ENCODE assay signal across 10 cellular contexts in the genomic region with DNA sequence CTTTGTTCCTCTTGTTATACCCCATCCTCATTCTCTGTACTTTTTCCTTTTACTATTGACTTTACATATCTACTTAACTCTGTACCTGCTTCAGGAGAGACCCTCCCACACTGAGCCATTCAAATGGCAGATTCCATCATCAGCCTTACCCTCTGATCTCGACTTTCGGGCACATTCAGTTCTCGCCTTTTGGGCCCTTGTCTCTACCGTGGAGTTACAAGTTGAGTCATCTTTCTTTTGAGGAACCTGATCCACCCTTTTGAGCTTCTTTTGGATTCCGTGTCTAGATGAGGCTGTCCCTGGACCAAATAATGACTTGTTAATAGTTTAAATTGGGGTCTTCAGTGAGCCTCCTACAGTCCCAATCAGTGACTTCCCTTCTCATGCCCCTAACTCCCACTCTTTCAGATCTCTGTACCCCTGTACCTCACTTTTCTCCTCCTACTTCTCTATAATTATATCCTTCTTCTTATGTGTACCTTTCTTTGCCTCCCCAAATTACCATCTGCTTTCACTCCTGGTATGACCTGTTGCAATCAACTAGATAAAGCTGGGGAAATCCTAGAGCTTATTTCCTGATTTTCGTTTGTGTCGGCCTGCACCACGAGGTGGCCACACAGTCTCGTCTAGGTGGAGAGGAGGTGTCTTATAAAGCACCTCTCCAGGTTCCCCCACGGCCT. TPM values are rescaled to one million over a fixed set of nuclear protein-coding genes. Genes with fewer than 3 reads are reported as not detected.
DNase-seq lines count a peak whose midpoint lies in the region; ATAC-seq and FAIRE-seq lines count a peak whose summit lies in the region.
"Had no signal": no experiment of that assay in that cellular context is flagged by ENCODE, and none has a peak within 500 bp of the region (broad histone marks: within the 10 kb centered on the region; RNA-seq: fewer than 3 reads in every experiment).

No MANE protein-coding gene starts in this region.

- no peak overlapping the region for H3K4me3 Mint-ChIP-seq in CD8-positive, alpha-beta memory T cell

- peaks cover 9 to 29% (median 24%) of the 10 kb centered on the region in 3 donors for H3K4me1 Mint-ChIP-seq in CD8-positive, alpha-beta memory T cell

- H3K36me3 Mint-ChIP-seq in CD8-positive, alpha-beta memory T cell = peaks cover 18 to 82% (median 36%) of the 10 kb centered on the region in 3 donors

- H3K9me3 Mint-ChIP-seq in CD8-positive, alpha-beta memory T cell = no peaks in the 10 kb centered on the region

- H3K27ac ChIP-seq in CD8-positive, alpha-beta memory T cell (ENCODE audit: low read depth, low read length) = no peak overlapping the region

- no peaks in the 10 kb centered on the region for H3K27me3 ChIP-seq in CD8-positive, alpha-beta memory T cell (ENCODE audit: insufficient read depth, low read length, poor library complexity, severe bottlenecking)
- no peaks in the 10 kb centered on the region for H3K27me3 ChIP-seq in HAP-1 (ENCODE audit: low read depth)

- DNase-seq in CD8-positive, alpha-beta memory T cell = no peak
- peak; percentile 20 for DNase-seq in activated CD4-positive, alpha-beta T cell treated with anti-CD3 and anti-CD28 coated beads, Interleukin-2, amount 50 U/mL, for 1 hour
- DNase-seq in HAP-1 (ENCODE audit: low spot score in 2 of 2) (no peak), kidney tubule cell (ENCODE audit: low spot score) (no peak), urothelium cell line (ENCODE audit: low spot score) (no peak), A172 (ENCODE audit: low spot score) (no peak)
- DNase-seq: DMS79 treated with DMSO at 0.1 percent for 48 hours, IMR-90 had no signal

- CTCF ChIA-PET in CD8-positive, alpha-beta memory T cell (lab: Charles Lee) = interaction anchor here (0.7 to 2.0 kb wide), 6 partner anchors 17 to 596 kb away, joined by 3 to 8 read pairs (median 4); a partner anchor contains a TSS

- in situ Hi-C loops in HAP-1 (cut with MboI; ENCODE audit: low sequenced_read_pairs) = no loop called here

- POLR2A ChIA-PET in CD8-positive, alpha-beta memory T cell (lab: Charles Lee) = interaction anchor here (0.9 kb wide), 1 partner anchor 17 kb away, joined by 3 read pairs; no protein-coding TSS in a partner anchor

- peak overlapping the region; percentile 12 to 89 (median 58) for H3K27ac Mint-ChIP-seq in CD8-positive, alpha-beta memory T cell

- FAIRE-seq in urothelium cell line (lab: Jason Lieb, UNC) = no peak

- H3K4me3 ChIP-seq in CD8-positive, alpha-beta memory T cell (ENCODE audit: low read length) = no peak overlapping the region
- H3K4me3 ChIP-seq in HAP-1 = no peak overlapping the region

- no peaks in the 10 kb centered on the region for H3K4me1 ChIP-seq in CD8-positive, alpha-beta memory T cell (ENCODE audit: insufficient read depth, low read length)
- H3K4me1 ChIP-seq in HAP-1 = no peaks in the 10 kb centered on the region

- peaks cover 82% of the 10 kb centered on the region for H3K36me3 ChIP-seq in CD8-positive, alpha-beta memory T cell (ENCODE audit: insufficient read depth, low read length)
- H3K36me3 ChIP-seq in HAP-1 (replicated peaks) = no peaks in the 10 kb centered on the region; the same call in 1 of the 2 replicates

- H3K9me3 ChIP-seq in CD8-positive, alpha-beta memory T cell (ENCODE audit: low read length) = no peaks in the 10 kb centered on the region
- no peaks in the 10 kb centered on the region for H3K9me3 ChIP-seq in HAP-1

- ATAC-seq in GM19025 (IDR thresholded peaks at IDR 0.05; ENCODE audit: low read depth, unreplicated experiment) = peak; percentile 34
- ATAC-seq in HG03064 (IDR thresholded peaks at IDR 0.05; ENCODE audit: low read depth, unreplicated experiment) = peak; percentile 49

- no peaks in the 10 kb centered on the region for H3K27me3 Mint-ChIP-seq in CD8-positive, alpha-beta memory T cell

RNA-seq across cellular contexts. Expression of a gene that starts 17.2 kb away (rescaled TPM):
- total RNA-seq in CD8-positive, alpha-beta memory T cell = 10 to 100 TPM; 55.2 to 57.9 TPM
- 106 TPM for polyA plus RNA-seq in CD8-positive, alpha-beta memory T cell
- total RNA-seq in A172 (2014; rRNA removed; shearing (Covaris generic)) = 18.9 and 22.6 TPM in 2 replicates

RNA-seq across cellular contexts. Expression of a gene that starts 23.0 kb away (rescaled TPM):
- total RNA-seq in CD8-positive, alpha-beta memory T cell = 100 to 1,000 TPM; 108 to 111 TPM
- 34.0 TPM for polyA plus RNA-seq in CD8-positive, alpha-beta memory T cell
- 0.65 and 1.6 TPM in 2 replicates for total RNA-seq in A172 (2014; rRNA removed; shearing (Covaris generic))

Comparison
In these comparisons a context has a peak if more than half of its experiments do, and no peak if none do; other contexts are left out.
1. RNA of a gene that starts 23.0 kb away (total RNA-seq): 108 to 111 TPM in CD8-positive, alpha-beta memory T cell; 0.65 to 1.6 TPM in A172; every median in the first group is over 10 times any median in the second.